Comparison of ENCODE assay signal across 25 cellular contexts in genomic region chr4:121375262-121375661, GRCh38. TPM values are rescaled to one million over a fixed set of nuclear protein-coding genes. Genes with fewer than 3 reads are reported as not detected.
DNase-seq lines count a peak whose midpoint lies in the region; ATAC-seq, FAIRE-seq and TF ChIP-seq lines count a peak whose summit lies in the region.
"Had no signal": no experiment of that assay in that cellular context is flagged by ENCODE, and none has a peak within 500 bp of the region (broad histone marks: within the 10 kb centered on the region; RNA-seq: fewer than 3 reads in every experiment).

No MANE protein-coding gene starts in this region.

- H3K4me3 Mint-ChIP-seq in stimulated activated naive CD8-positive, alpha-beta T cell treated with anti-CD3 and anti-CD28 coated beads, Interleukin-15, amount 100 ng/mL, for 72 hours, result no peak overlapping the region
- H3K4me3 Mint-ChIP-seq in activated CD4-positive, alpha-beta memory T cell treated with anti-CD3 and anti-CD28 coated beads, Interleukin-2, amount 10 ng/mL, durations not matched to agents 7 days and 5 days, result no peak overlapping the region
- H3K4me3 Mint-ChIP-seq: activated CD4-positive, alpha-beta memory T cell treated with anti-CD3 and anti-CD28 coated beads for 36 hours; CD4-positive, alpha-beta memory T cell; neural crest cell had no signal

- peak; percentile 24 for ATAC-seq in stimulated activated naive CD8-positive, alpha-beta T cell treated with anti-CD3 and anti-CD28 coated beads, Interleukin-15, amount 100 ng/mL, for 72 hours
- no peak for ATAC-seq in stimulated activated naive CD8-positive, alpha-beta T cell treated with anti-CD3 and anti-CD28 coated beads, Interleukin-15, Interleukin-2, amounts not matched to agents 100 U/mL and 50 U/mL, for 24 hours
- ATAC-seq in HG03439 (IDR thresholded peaks at IDR 0.05; ENCODE audit: unreplicated experiment), result no peak
- ATAC-seq: A549 had no signal

- no peaks in the 10 kb centered on the region for H3K36me3 Mint-ChIP-seq in activated CD4-positive, alpha-beta memory T cell treated with anti-CD3 and anti-CD28 coated beads, Interleukin-2, amount 10 ng/mL, durations not matched to agents 7 days and 5 days (ENCODE audit: low read depth)
- H3K36me3 Mint-ChIP-seq: activated CD4-positive, alpha-beta memory T cell treated with anti-CD3 and anti-CD28 coated beads for 36 hours; CD4-positive, alpha-beta memory T cell had no signal

- POLR2A ChIA-PET in activated CD4-positive, alpha-beta memory T cell treated with anti-CD3 and anti-CD28 coated beads, Interleukin-2, amount 10 ng/mL, durations not matched to agents 7 days and 5 days (lab: Charles Lee), result no interaction called here

- H3K4me1 Mint-ChIP-seq in stimulated activated naive CD8-positive, alpha-beta T cell treated with anti-CD3 and anti-CD28 coated beads, Interleukin-15, amount 100 ng/mL, for 72 hours, result peaks cover 7% of the 10 kb centered on the region
- H3K4me1 Mint-ChIP-seq in activated CD4-positive, alpha-beta memory T cell treated with anti-CD3 and anti-CD28 coated beads, Interleukin-2, amount 10 ng/mL, durations not matched to agents 7 days and 5 days, result peaks cover 9% of the 10 kb centered on the region

- no peak for TF ChIP-seq CTCF in fibroblast of pulmonary artery (IDR thresholded peaks at IDR 0.05; ENCODE audit: low read length, missing control alignments)

- no peaks in the 10 kb centered on the region for H3K9me3 Mint-ChIP-seq in stimulated activated naive CD8-positive, alpha-beta T cell treated with anti-CD3 and anti-CD28 coated beads, Interleukin-15, amount 100 ng/mL, for 72 hours
- no peaks in the 10 kb centered on the region for H3K9me3 Mint-ChIP-seq in activated CD4-positive, alpha-beta memory T cell treated with anti-CD3 and anti-CD28 coated beads, Interleukin-2, amount 10 ng/mL, durations not matched to agents 7 days and 5 days
- H3K9me3 Mint-ChIP-seq: activated CD4-positive, alpha-beta memory T cell treated with anti-CD3 and anti-CD28 coated beads for 36 hours; CD4-positive, alpha-beta memory T cell; neural crest cell had no signal

- no peak for DNase-seq in stimulated activated naive CD8-positive, alpha-beta T cell treated with anti-CD3 and anti-CD28 coated beads, Interleukin-15, amount 100 ng/mL, for 72 hours
- DNase-seq in stimulated activated naive CD8-positive, alpha-beta T cell treated with anti-CD3 and anti-CD28 coated beads, Interleukin-15, Interleukin-2, amounts not matched to agents 100 U/mL and 50 U/mL, for 24 hours, result no peak
- DNase-seq in SK-N-MC (ENCODE audit: low read depth, low spot score), result no peak
- DNase-seq in fibroblast of pulmonary artery (ENCODE audit: low read depth), result peak; percentile 76
- DNase-seq in urothelium cell line (ENCODE audit: low spot score), result peak; percentile 45
- DNase-seq in DMS 273 treated with DMSO at 0.1 percent for 48 hours (lab: John Stamatoyannopoulos, UW), result no peak
- no peak for DNase-seq in activated CD4-positive, alpha-beta memory T cell treated with anti-CD3 and anti-CD28 coated beads, Interleukin-2, amount 10 ng/mL, durations not matched to agents 7 days and 5 days
- DNase-seq: activated CD4-positive, alpha-beta memory T cell treated with anti-CD3 and anti-CD28 coated beads for 36 hours; CD4-positive, alpha-beta memory T cell; head of caudate nucleus; mesendoderm; MM.1S; NCI-H2029; NCI-H510A; retina; stimulated activated CD4-positive, alpha-beta T cell treated with anti-CD3 and anti-CD28 coated beads, Interleukin-15, amount 100 ng/mL, for 24 hours; stomach; uterus had no signal

- H3K4me3 ChIP-seq in SK-N-MC, result peak overlapping the region; percentile 56
- H3K4me3 ChIP-seq in fibroblast of pulmonary artery (replicated peaks; ENCODE audit: low read depth, low read length), result no peak overlapping the region
- H3K4me3 ChIP-seq: A549, stomach, uterus had no signal

- H3K27ac ChIP-seq in SK-N-MC, result peak overlapping the region; percentile 74; the same call in 1 of the 2 replicates
- H3K27ac ChIP-seq: A549, stomach, uterus had no signal

- no peaks in the 10 kb centered on the region for H3K9me3 ChIP-seq in SK-N-MC (ENCODE audit: low read depth, low read length)
- H3K9me3 ChIP-seq: A549, stomach, uterus had no signal

- peak overlapping the region in 1 of 2 donors; percentile 29 for H3K27ac Mint-ChIP-seq in stimulated activated naive CD8-positive, alpha-beta T cell treated with anti-CD3 and anti-CD28 coated beads, Interleukin-15, amount 100 ng/mL, for 72 hours
- no peak overlapping the region for H3K27ac Mint-ChIP-seq in activated CD4-positive, alpha-beta memory T cell treated with anti-CD3 and anti-CD28 coated beads, Interleukin-2, amount 10 ng/mL, durations not matched to agents 7 days and 5 days
- H3K27ac Mint-ChIP-seq: activated CD4-positive, alpha-beta memory T cell treated with anti-CD3 and anti-CD28 coated beads for 36 hours had no signal

- no peaks in the 10 kb centered on the region; the same call in none of the 2 replicates for H3K36me3 ChIP-seq in SK-N-MC (ENCODE audit: insufficient read depth, low read length)
- H3K36me3 ChIP-seq: stomach, uterus had no signal

- CTCF ChIA-PET in activated CD4-positive, alpha-beta memory T cell treated with anti-CD3 and anti-CD28 coated beads, Interleukin-2, amount 10 ng/mL, durations not matched to agents 7 days and 5 days (lab: Charles Lee), result no interaction called here

- no peak overlapping the region for H3K9ac ChIP-seq in SK-N-MC (ENCODE audit: insufficient read length)

- no peak for FAIRE-seq in urothelium cell line (lab: Jason Lieb, UNC)
- FAIRE-seq: A549, endometrium, H1, islet of Langerhans had no signal

- peaks cover 62% of the 10 kb centered on the region for H3K27me3 Mint-ChIP-seq in stimulated activated naive CD8-positive, alpha-beta T cell treated with anti-CD3 and anti-CD28 coated beads, Interleukin-15, amount 100 ng/mL, for 72 hours
- peaks cover 47% of the 10 kb centered on the region for H3K27me3 Mint-ChIP-seq in activated CD4-positive, alpha-beta memory T cell treated with anti-CD3 and anti-CD28 coated beads, Interleukin-2, amount 10 ng/mL, durations not matched to agents 7 days and 5 days

RNA-seq across cellular contexts. Expression of gene QRFPR, which starts 5.6 kb away (rescaled TPM):
- total RNA-seq in activated CD4-positive, alpha-beta memory T cell treated with anti-CD3 and anti-CD28 coated beads, Interleukin-2, amount 10 ng/mL, durations not matched to agents 7 days and 5 days, result not detected
- total RNA-seq: activated CD4-positive, alpha-beta memory T cell treated with anti-CD3 and anti-CD28 coated beads for 36 hours; CD4-positive, alpha-beta memory T cell; chondrocyte; stomach had no signal

Comparison
In these comparisons a context has a peak if more than half of its experiments do, and no peak if none do; other contexts are left out.
1. DNase-seq: peak in fibroblast of pulmonary artery (single experiment) and urothelium cell line (single experiment); none in stimulated activated naive CD8-positive, alpha-beta T cell treated with anti-CD3 and anti-CD28 coated beads, Interleukin-15, amount 100 ng/mL, for 72 hours (0 of 2), stimulated activated naive CD8-positive, alpha-beta T cell treated with anti-CD3 and anti-CD28 coated beads, Interleukin-15, Interleukin-2, amounts not matched to agents 100 U/mL and 50 U/mL, for 24 hours (single experiment), SK-N-MC (single experiment), DMS 273 treated with DMSO at 0.1 percent for 48 hours (single experiment) and activated CD4-positive, alpha-beta memory T cell treated with anti-CD3 and anti-CD28 coated beads, Interleukin-2, amount 10 ng/mL, durations not matched to agents 7 days and 5 days (single experiment).